18 cellular contexts compared by ENCODE assay signal in the genomic region with DNA sequence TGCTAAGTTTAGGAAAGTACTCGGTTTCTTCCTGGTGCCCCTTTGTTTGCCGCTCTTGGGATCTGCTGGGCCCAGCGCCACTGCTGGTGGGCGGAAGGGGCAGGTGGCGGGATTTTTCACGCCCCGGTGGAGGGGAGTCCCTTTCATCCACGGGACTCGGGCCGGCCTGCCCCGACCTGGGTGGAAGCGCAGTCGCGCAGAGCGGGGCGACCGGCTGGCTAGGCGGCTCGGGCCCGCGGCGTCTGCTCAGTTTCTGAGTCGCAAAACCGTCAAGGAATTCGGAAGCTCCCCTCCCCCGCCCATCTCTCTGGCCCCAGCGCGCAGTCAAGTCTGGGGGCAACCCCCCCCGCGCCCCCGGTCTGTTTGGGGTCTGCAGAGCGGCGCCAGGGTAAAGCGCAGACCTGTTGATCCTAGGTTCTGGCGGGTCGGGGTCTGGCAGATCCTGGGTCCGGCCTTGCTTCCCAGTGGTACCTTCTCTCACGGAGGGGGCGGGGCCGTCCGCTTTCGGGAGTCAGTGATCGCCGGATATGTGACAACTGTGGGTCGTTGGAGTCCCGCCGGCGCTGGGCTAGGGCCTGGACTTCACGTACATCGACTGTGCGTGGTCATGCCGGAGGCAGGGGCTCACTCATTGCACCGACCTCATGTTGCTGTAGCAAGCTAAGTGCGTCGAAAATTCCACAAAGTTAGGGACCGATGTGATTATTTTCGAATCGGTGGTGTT. TPM values are rescaled to one million over a fixed set of nuclear protein-coding genes. Genes with fewer than 3 reads are reported as not detected.
DNase-seq lines count a peak whose midpoint lies in the region; TF ChIP-seq lines count a peak whose summit lies in the region.
"Had no signal": no experiment of that assay in that cellular context is flagged by ENCODE, and none has a peak within 500 bp of the region (broad histone marks: within the 10 kb centered on the region; RNA-seq: fewer than 3 reads in every experiment).

A gene with protein sequence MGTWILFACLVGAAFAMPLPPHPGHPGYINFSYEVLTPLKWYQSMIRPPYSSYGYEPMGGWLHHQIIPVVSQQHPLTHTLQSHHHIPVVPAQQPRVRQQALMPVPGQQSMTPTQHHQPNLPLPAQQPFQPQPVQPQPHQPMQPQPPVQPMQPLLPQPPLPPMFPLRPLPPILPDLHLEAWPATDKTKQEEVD (minus strand): TSS at position 481 of the 724 bp plus-strand sequence. CDS start 39,144 bp downstream, outside the sequence.

- H3K4me3 Mint-ChIP-seq in activated naive CD8-positive, alpha-beta T cell treated with anti-CD3 and anti-CD28 coated beads for 36 hours = peak within 1 kb of the TSS; percentile 37
- H3K4me3 Mint-ChIP-seq: naive B cell had no signal

- no peaks in the 10 kb centered on the region for H3K79me2 ChIP-seq in PC-9 (ENCODE audit: low read depth)

- no peak within 1 kb of the TSS for H3K4me2 ChIP-seq in PC-9

- H3K27ac Mint-ChIP-seq in activated naive CD8-positive, alpha-beta T cell treated with anti-CD3 and anti-CD28 coated beads for 36 hours = no peak within 1 kb of the TSS
- H3K27ac Mint-ChIP-seq: naive B cell had no signal

- POLR2A ChIA-PET in PC-9 (lab: Charles Lee; ENCODE audit: unreplicated experiment) = no interaction called here

- no peaks in the 10 kb centered on the region for H4K20me1 ChIP-seq in PC-9 (ENCODE audit: insufficient read depth)

- H3K4me1 Mint-ChIP-seq in activated naive CD8-positive, alpha-beta T cell treated with anti-CD3 and anti-CD28 coated beads for 36 hours = peaks cover 10% of the 10 kb centered on the region
- H3K4me1 Mint-ChIP-seq: naive B cell had no signal

- no peaks in the 10 kb centered on the region for H3K36me3 Mint-ChIP-seq in activated naive CD8-positive, alpha-beta T cell treated with anti-CD3 and anti-CD28 coated beads for 36 hours
- H3K36me3 Mint-ChIP-seq: naive B cell had no signal

- DNase-seq in MG63 (no peak), iPS DF 6.9 (ENCODE audit: low read depth, low spot score) (no peak), C1 segment of cervical spinal cord (lab: John Stamatoyannopoulos, UW) (no peak), PC-9 (no peak), G401 (ENCODE audit: low spot score) (no peak)
- DNase-seq in activated naive CD8-positive, alpha-beta T cell treated with anti-CD3 and anti-CD28 coated beads for 36 hours = no peak
- DNase-seq: activated CD4-positive, alpha-beta T cell treated with anti-CD3 and anti-CD28 coated beads for 48 hours; activated T-cell treated with anti-CD3 and anti-CD28 coated beads, Interleukin-2, amount 50 U/mL, for 48 hours; kidney glomerular epithelial cell; naive B cell; NCI-H2171; psoas muscle had no signal

- H3K9me3 Mint-ChIP-seq in activated naive CD8-positive, alpha-beta T cell treated with anti-CD3 and anti-CD28 coated beads for 36 hours = no peaks in the 10 kb centered on the region
- H3K9me3 Mint-ChIP-seq: naive B cell had no signal

- H3K36me3 ChIP-seq in MG63 (no peaks in the 10 kb centered on the region), iPS DF 6.9 (ENCODE audit: control insufficient read depth, insufficient read depth, low read length) (no peaks in the 10 kb centered on the region), skeletal muscle tissue (ENCODE audit: control insufficient read depth in 3 of 3, insufficient read depth in 3 of 3, low read length in 3 of 3) (no peaks in the 10 kb centered on the region), PC-9 (ENCODE audit: low read depth) (no peaks in the 10 kb centered on the region)

- H3K9ac ChIP-seq in skeletal muscle tissue (ENCODE audit: low read depth in 1 of 3, low read length in 3 of 3) = peak within 1 kb of the TSS in 1 of 3 donors; percentile 54

- H3K4me3 ChIP-seq in MG63 (peak within 1 kb of the TSS; percentile 51), iPS DF 6.9 (ENCODE audit: low read length) (peak within 1 kb of the TSS; percentile 51), skeletal muscle tissue (ENCODE audit: low read length in 3 of 3) (peak within 1 kb of the TSS in 2 of 3 donors; percentile 59 to 64), PC-9 (no peak within 1 kb of the TSS)
- H3K4me3 ChIP-seq: psoas muscle had no signal

- H3K4me1 ChIP-seq in iPS DF 6.9 (ENCODE audit: control insufficient read depth, insufficient read depth, low read length) (no peaks in the 10 kb centered on the region), skeletal muscle tissue (ENCODE audit: control insufficient read depth in 3 of 3, insufficient read depth in 3 of 3, low read length in 3 of 3) (no peaks in the 10 kb centered on the region), PC-9 (replicated peaks; ENCODE audit: insufficient read depth) (no peaks in the 10 kb centered on the region)
- H3K4me1 ChIP-seq: psoas muscle had no signal

- H3K9me3 ChIP-seq in MG63 (no peaks in the 10 kb centered on the region), iPS DF 6.9 (ENCODE audit: control insufficient read depth, insufficient read depth, low read length) (no peaks in the 10 kb centered on the region), skeletal muscle tissue (ENCODE audit: control insufficient read depth in 3 of 3, low read length in 3 of 3) (no peaks in the 10 kb centered on the region), PC-9 (ENCODE audit: insufficient read depth, low read depth) (no peaks in the 10 kb centered on the region)
- H3K9me3 ChIP-seq: psoas muscle had no signal

- WGBS in iPS DF 6.9 (ENCODE audit: insufficient coverage, insufficient read length) = no CpG with 5 or more reads among the region's 58 CpGs

- H3K27me3 ChIP-seq in MG63 (no peaks in the 10 kb centered on the region), iPS DF 6.9 (ENCODE audit: control insufficient read depth, insufficient read depth, low read length) (no peaks in the 10 kb centered on the region; the same call in 1 of the 2 replicates), skeletal muscle tissue (ENCODE audit: control insufficient read depth in 3 of 3, insufficient read depth in 3 of 3, low read length in 3 of 3) (no peaks in the 10 kb centered on the region), PC-9 (ENCODE audit: insufficient read depth, low read depth) (no peaks in the 10 kb centered on the region)

- no peak for TF ChIP-seq CTCF in PC-9 (conservative IDR thresholded peaks at IDR 0.05)

- intact Hi-C loops in PC-9 (cut with micrococcal nuclease; ENCODE audit: unreplicated experiment) = no loop called here

- H3K9me2 ChIP-seq in PC-9 (ENCODE audit: insufficient read depth) = no peaks in the 10 kb centered on the region

- H3K27ac ChIP-seq in iPS DF 6.9 (ENCODE audit: low read length) (no peak within 1 kb of the TSS), skeletal muscle tissue (ENCODE audit: low read depth, low read length) (no peak within 1 kb of the TSS), PC-9 (no peak within 1 kb of the TSS)
- H3K27ac ChIP-seq: C4-2B, psoas muscle had no signal

- no TSS peak for BruUV-seq in PC-9 (replicated peaks; lab: Mats Ljungman, UMichigan)

- in situ Hi-C loops in G401 (cut with HindIII; ENCODE audit: low sequenced_read_pairs) = no loop called here

- no peak within 1 kb of the TSS for H2AFZ ChIP-seq in PC-9

- H3K27me3 Mint-ChIP-seq in activated naive CD8-positive, alpha-beta T cell treated with anti-CD3 and anti-CD28 coated beads for 36 hours = peaks cover 51% of the 10 kb centered on the region

- CTCF ChIA-PET in PC-9 (lab: Charles Lee) = no interaction called here

- no peaks in the 10 kb centered on the region for H3F3A ChIP-seq in PC-9 (ENCODE audit: insufficient read depth, low read depth)

RNA-seq across cellular contexts. Expression of the gene that starts here (rescaled TPM):
- not detected in 2 replicates for total RNA-seq in MG63 (2014; rRNA removed; shearing (Covaris generic); ENCODE audit: low replicate concordance)
- not detected for total RNA-seq in activated naive CD8-positive, alpha-beta T cell treated with anti-CD3 and anti-CD28 coated beads for 36 hours
- not detected for total RNA-seq in skeletal muscle tissue
- not detected in 2 replicates for total RNA-seq in PC-9 (2021)
- not detected in 2 replicates for total RNA-seq in G401 (2014; rRNA removed; shearing (Covaris generic))
- total RNA-seq: cerebellum; esophagus mucosa; psoas muscle; subcutaneous adipose tissue; T-helper 2 cell treated with Interferon-gamma antibody and Interleukin-4, amounts not matched to agents 100 ng/mL and 5 ng/mL, for 36 hours had no signal
